In genomic region chr7:23013715-23014649, GRCh38 we compare ENCODE assay signal across 8 cellular contexts. TPM values are rescaled to one million over a fixed set of nuclear protein-coding genes. Genes with fewer than 3 reads are reported as not detected.
DNase-seq lines count a peak whose midpoint lies in the region; ATAC-seq and TF ChIP-seq lines count a peak whose summit lies in the region.

HYCC1 (minus strand) TSS chr7:23014130; CDS start chr7:22991111, 23,019 bp downstream.

- peaks cover 2% of the 10 kb centered on the region for H3K27me3 Mint-ChIP-seq in activated naive CD8-positive, alpha-beta T cell treated with anti-CD3 and anti-CD28 coated beads, Interleukin-2, amount 50 U/mL, for 24 hours

- peak; percentile 83 for TF ChIP-seq POLR2A in transverse colon (IDR thresholded peaks at IDR 0.05)

- TF ChIP-seq EP300 in transverse colon (IDR thresholded peaks at IDR 0.05; ENCODE audit: low read depth), result no peak

- H3K79me2 ChIP-seq in trophoblast cell (ENCODE audit: control insufficient read depth, insufficient read depth, low read length, poor library complexity), result no peaks in the 10 kb centered on the region

- no peak within 1 kb of the TSS for H2AK5ac ChIP-seq in trophoblast cell (ENCODE audit: low read length)

- peaks cover 5% of the 10 kb centered on the region for H3K79me1 ChIP-seq in trophoblast cell (ENCODE audit: low read length)

- WGBS in trophoblast cell (ENCODE audit: extremely low coverage, insufficient coverage, insufficient read length), result no CpG with 5 or more reads among the region's 61 CpGs
- 2 to 8% methylated on average over 8 to 59 of the region's 61 CpGs for WGBS in transverse colon (ENCODE audit: low coverage in 1 of 2), 2 donors

- peaks cover 41% of the 10 kb centered on the region for H3K4me1 Mint-ChIP-seq in activated naive CD8-positive, alpha-beta T cell treated with anti-CD3 and anti-CD28 coated beads, Interleukin-2, amount 50 U/mL, for 24 hours

- H3K23ac ChIP-seq in trophoblast cell (ENCODE audit: low read length), result no peak within 1 kb of the TSS

- H3K36me3 ChIP-seq in cardiac muscle cell (no peaks in the 10 kb centered on the region), trophoblast cell (ENCODE audit: control insufficient read depth in 1 of 2, insufficient read depth in 2 of 2, low read length in 2 of 2) (no peaks in the 10 kb centered on the region), transverse colon (no peaks in the 10 kb centered on the region)

- ATAC-seq in HG02763 (IDR thresholded peaks at IDR 0.05; ENCODE audit: unreplicated experiment), result peak; percentile 94
- ATAC-seq in activated naive CD8-positive, alpha-beta T cell treated with anti-CD3 and anti-CD28 coated beads, Interleukin-2, amount 50 U/mL, for 24 hours, result peak; percentile 100

- H3K27ac ChIP-seq in cardiac muscle cell, result peak within 1 kb of the TSS; percentile 64
- H3K27ac ChIP-seq in trophoblast cell (ENCODE audit: low read depth, low read length), result peak within 1 kb of the TSS; percentile 72
- peak within 1 kb of the TSS; percentile 78 to 89 (median 84) for H3K27ac ChIP-seq in transverse colon

- H3K27me3 ChIP-seq in cardiac muscle cell, result no peaks in the 10 kb centered on the region
- no peaks in the 10 kb centered on the region for H3K27me3 ChIP-seq in trophoblast cell (ENCODE audit: insufficient read depth, low read length)
- H3K27me3 ChIP-seq in transverse colon, result peaks cover 14% of the 10 kb centered on the region

- H3K18ac ChIP-seq in trophoblast cell (ENCODE audit: low read length), result peak within 1 kb of the TSS; percentile 58

- H4K91ac ChIP-seq in trophoblast cell (ENCODE audit: low read depth, low read length), result peak within 1 kb of the TSS; percentile 19

- TF ChIP-seq CTCF in GM12874 (IDR thresholded peaks at IDR 0.05; ENCODE audit: insufficient read depth, low read depth, low read length) (peak; percentile 64), cardiac muscle cell (IDR thresholded peaks at IDR 0.05; ENCODE audit: low read depth, low read length) (peak; percentile 50), transverse colon (IDR thresholded peaks at IDR 0.05) (peak; percentile 56 to 86 (median 63))

- H2BK120ac ChIP-seq in trophoblast cell (ENCODE audit: insufficient read depth, low read length, poor library complexity), result peak within 1 kb of the TSS; percentile 43

- H3K9me3 ChIP-seq in cardiac muscle cell (ENCODE audit: low read depth) (no peaks in the 10 kb centered on the region), trophoblast cell (ENCODE audit: insufficient read depth, low read depth, low read length) (no peaks in the 10 kb centered on the region), transverse colon (no peaks in the 10 kb centered on the region)

- H3K9me3 Mint-ChIP-seq in activated naive CD8-positive, alpha-beta T cell treated with anti-CD3 and anti-CD28 coated beads, Interleukin-2, amount 50 U/mL, for 24 hours, result peaks cover 4% of the 10 kb centered on the region

- H3K27ac Mint-ChIP-seq in activated naive CD8-positive, alpha-beta T cell treated with anti-CD3 and anti-CD28 coated beads, Interleukin-2, amount 50 U/mL, for 24 hours, result peak within 1 kb of the TSS; percentile 90

- H3K36me3 Mint-ChIP-seq in activated naive CD8-positive, alpha-beta T cell treated with anti-CD3 and anti-CD28 coated beads, Interleukin-2, amount 50 U/mL, for 24 hours (ENCODE audit: low read depth), result peaks cover 3% of the 10 kb centered on the region

- peak within 1 kb of the TSS; percentile 83 for H2AFZ ChIP-seq in trophoblast cell (ENCODE audit: insufficient read depth, low read length, poor library complexity)

- H4K8ac ChIP-seq in trophoblast cell (ENCODE audit: low read depth, low read length), result peak within 1 kb of the TSS; percentile 84

- intact Hi-C loops in transverse colon (cut with DNase I; ENCODE audit: low total_unique reads), result loop anchor here (5.0 to 10.0 kb wide), 2 partner anchors 159 to 287 kb away; partner anchors contain the start of gene IL6

- H2BK5ac ChIP-seq in trophoblast cell (ENCODE audit: low read depth, low read length, poor library complexity), result no peak within 1 kb of the TSS

- H3K14ac ChIP-seq in trophoblast cell (ENCODE audit: low read length), result no peak within 1 kb of the TSS

- H2BK12ac ChIP-seq in trophoblast cell (ENCODE audit: low read length), result no peak within 1 kb of the TSS

- H3K4me3 ChIP-seq in cardiac muscle cell, result peak within 1 kb of the TSS; percentile 93
- H3K4me3 ChIP-seq in trophoblast cell (ENCODE audit: low read depth, low read length), result peak within 1 kb of the TSS; percentile 94
- H3K4me3 ChIP-seq in transverse colon, result peak within 1 kb of the TSS; percentile 54 to 90 (median 82)

- peak within 1 kb of the TSS; percentile 18 for H3K9ac ChIP-seq in trophoblast cell (ENCODE audit: low read length)

- peak within 1 kb of the TSS; percentile 42 for H3K4ac ChIP-seq in trophoblast cell (ENCODE audit: low read depth, low read length)

- peak; percentile 97 to 100 (median 99) for DNase-seq in NCI-H1417 (lab: John Stamatoyannopoulos, UW)
- peak; percentile 100 for DNase-seq in SW480 (ENCODE audit: low spot score)
- DNase-seq in activated naive CD8-positive, alpha-beta T cell treated with anti-CD3 and anti-CD28 coated beads, Interleukin-2, amount 50 U/mL, for 24 hours, result peak; percentile 98
- peak; percentile 99 for DNase-seq in cardiac muscle cell (ENCODE audit: low read depth in 1 of 2, low spot score in 1 of 2)
- peak; percentile 99 for DNase-seq in trophoblast cell
- peak; percentile 98 for DNase-seq in transverse colon

- H4K12ac ChIP-seq in trophoblast cell (ENCODE audit: low read depth, low read length), result peak within 1 kb of the TSS; percentile 26

- in situ Hi-C loops in transverse colon (cut with MboI; ENCODE audit: low pct_ligation_motif_present in 1 of 4, low pct_unique_long_range_greater_than_20kb in 1 of 4, low sequenced_read_pairs in 3 of 4), result loop anchor here in 1 of 4 donors (25.0 kb wide), 1 partner anchor 177 kb away; no protein-coding TSS in a partner anchor

- H3K4me2 ChIP-seq in trophoblast cell (ENCODE audit: low read length), result peak within 1 kb of the TSS; percentile 78

- H3K4me1 ChIP-seq in cardiac muscle cell (ENCODE audit: low read depth), result peaks cover 7% of the 10 kb centered on the region
- H3K4me1 ChIP-seq in trophoblast cell (ENCODE audit: control insufficient read depth in 1 of 2, insufficient read depth in 2 of 2, low read length in 2 of 2), result no peaks in the 10 kb centered on the region
- H3K4me1 ChIP-seq in transverse colon, result peaks cover 0 to 19% (median 8%) of the 10 kb centered on the region in 4 donors

- H3K4me3 Mint-ChIP-seq in activated naive CD8-positive, alpha-beta T cell treated with anti-CD3 and anti-CD28 coated beads, Interleukin-2, amount 50 U/mL, for 24 hours, result peak within 1 kb of the TSS; percentile 95

RNA-seq across cellular contexts. Expression of gene HYCC1, which starts in this region (rescaled TPM):
- total RNA-seq in cardiac muscle cell (48.6 and 99.3 TPM in 2 replicates), transverse colon (10 to 100 TPM in 1 of 4 donors, 1 to 10 TPM in 3; 3.7 to 19.8 (median 8.5) TPM)
- 13.3 and 21.0 TPM in 2 replicates for polyA plus RNA-seq in cardiac muscle cell
- polyA plus RNA-seq in trophoblast cell (2013), result 24.1 and 25.8 TPM in 2 replicates

Comparison
In these comparisons a context has a peak if more than half of its experiments do, and no peak if none do; other contexts are left out.
1. Peak in every context shown above with its lines: DNase-seq, ATAC-seq, H3K4me3 ChIP-seq and H3K27ac ChIP-seq.